1 cellular context compared by ENCODE assay signal in the genomic region with DNA sequence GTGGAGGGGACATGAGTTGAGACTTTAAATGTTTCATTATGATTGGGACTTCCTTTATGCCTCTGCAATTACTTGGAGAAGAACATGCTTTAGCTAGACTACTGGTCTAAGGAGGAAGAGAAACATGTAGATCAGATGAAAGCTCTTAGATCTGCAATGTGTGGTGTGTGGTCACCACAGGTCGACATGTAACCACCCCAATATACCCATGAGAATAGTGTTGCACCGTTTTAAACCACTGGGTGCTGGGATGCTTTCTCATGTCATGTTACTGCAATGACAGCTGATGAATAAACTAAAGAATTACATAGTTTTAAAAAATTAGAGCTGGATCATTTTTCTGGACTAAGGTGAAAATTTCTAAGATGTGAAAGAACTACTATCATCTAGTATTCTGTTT.
TF ChIP-seq lines count a peak whose summit lies in the region.

No MANE protein-coding gene starts in this region.

TF ChIP-seq in GM23338, 12 proteins besides CTCF, POLR2A, EP300 and RAD21 (continued from another document):
- TF ChIP-seq EZH2 (IDR thresholded peaks at IDR 0.05; ENCODE audit: low read depth, unreplicated experiment) (no peak), NANOG (IDR thresholded peaks at IDR 0.05; ENCODE audit: borderline replicate concordance) (no peak), CREB1 (CRISPR knock-in tag; IDR thresholded peaks at IDR 0.05; ENCODE audit: low read depth) (no peak), JUNB (IDR thresholded peaks at IDR 0.05; ENCODE audit: unreplicated experiment) (no peak), EZH2phosphoT487 (IDR thresholded peaks at IDR 0.05; ENCODE audit: unreplicated experiment) (no peak), ZNF114 (CRISPR knock-in tag; IDR thresholded peaks at IDR 0.05) (no peak), ZNF331 (CRISPR knock-in tag; IDR thresholded peaks at IDR 0.05; ENCODE audit: low read depth) (no peak), STAT1 (IDR thresholded peaks at IDR 0.05; ENCODE audit: unreplicated experiment) (no peak), POLR2AphosphoS5 (IDR thresholded peaks at IDR 0.05; ENCODE audit: low read depth) (no peak)
- TF ChIP-seq, protein P1, sequence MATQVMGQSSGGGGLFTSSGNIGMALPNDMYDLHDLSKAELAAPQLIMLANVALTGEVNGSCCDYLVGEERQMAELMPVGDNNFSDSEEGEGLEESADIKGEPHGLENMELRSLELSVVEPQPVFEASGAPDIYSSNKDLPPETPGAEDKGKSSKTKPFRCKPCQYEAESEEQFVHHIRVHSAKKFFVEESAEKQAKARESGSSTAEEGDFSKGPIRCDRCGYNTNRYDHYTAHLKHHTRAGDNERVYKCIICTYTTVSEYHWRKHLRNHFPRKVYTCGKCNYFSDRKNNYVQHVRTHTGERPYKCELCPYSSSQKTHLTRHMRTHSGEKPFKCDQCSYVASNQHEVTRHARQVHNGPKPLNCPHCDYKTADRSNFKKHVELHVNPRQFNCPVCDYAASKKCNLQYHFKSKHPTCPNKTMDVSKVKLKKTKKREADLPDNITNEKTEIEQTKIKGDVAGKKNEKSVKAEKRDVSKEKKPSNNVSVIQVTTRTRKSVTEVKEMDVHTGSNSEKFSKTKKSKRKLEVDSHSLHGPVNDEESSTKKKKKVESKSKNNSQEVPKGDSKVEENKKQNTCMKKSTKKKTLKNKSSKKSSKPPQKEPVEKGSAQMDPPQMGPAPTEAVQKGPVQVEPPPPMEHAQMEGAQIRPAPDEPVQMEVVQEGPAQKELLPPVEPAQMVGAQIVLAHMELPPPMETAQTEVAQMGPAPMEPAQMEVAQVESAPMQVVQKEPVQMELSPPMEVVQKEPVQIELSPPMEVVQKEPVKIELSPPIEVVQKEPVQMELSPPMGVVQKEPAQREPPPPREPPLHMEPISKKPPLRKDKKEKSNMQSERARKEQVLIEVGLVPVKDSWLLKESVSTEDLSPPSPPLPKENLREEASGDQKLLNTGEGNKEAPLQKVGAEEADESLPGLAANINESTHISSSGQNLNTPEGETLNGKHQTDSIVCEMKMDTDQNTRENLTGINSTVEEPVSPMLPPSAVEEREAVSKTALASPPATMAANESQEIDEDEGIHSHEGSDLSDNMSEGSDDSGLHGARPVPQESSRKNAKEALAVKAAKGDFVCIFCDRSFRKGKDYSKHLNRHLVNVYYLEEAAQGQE (IDR thresholded peaks at IDR 0.05; ENCODE audit: unreplicated experiment): no peak
